In genomic region chr16:5709889-5710288, GRCh38 we compare ENCODE assay signal across 16 cellular contexts.
DNase-seq lines count a peak whose midpoint lies in the region; ATAC-seq, FAIRE-seq and TF ChIP-seq lines count a peak whose summit lies in the region.
"Had no signal": no experiment of that assay in that cellular context is flagged by ENCODE, and none has a peak within 500 bp of the region (broad histone marks: within the 10 kb centered on the region; RNA-seq: fewer than 3 reads in every experiment).

No MANE protein-coding gene starts in this region.

- TF ChIP-seq EP300 in SK-N-SH (IDR thresholded peaks at IDR 0.05; ENCODE audit: borderline replicate concordance in 1 of 2, low read depth in 1 of 2, low read length in 1 of 2) = no peak

- H3K4me1 ChIP-seq in SK-N-SH (ENCODE audit: control insufficient read depth in 1 of 2, insufficient read depth in 2 of 2, low read depth in 1 of 2, low read length in 1 of 2) = no peaks in the 10 kb centered on the region; a peak in 1 of 4 replicates
- no peaks in the 10 kb centered on the region for H3K4me1 ChIP-seq in tibial artery
- H3K4me1 ChIP-seq: gastroesophageal sphincter, suprapubic skin had no signal

- peaks cover 57% of the 10 kb centered on the region for H3K27me3 Mint-ChIP-seq in neural crest cell (ENCODE audit: low read depth)
- no peaks in the 10 kb centered on the region for H3K27me3 Mint-ChIP-seq in activated T-helper 2 cell treated with anti-CD3 and anti-CD28 coated beads, Interferon-gamma antibody, Interleukin-2, Interleukin-4, amounts not matched to agents 10 μg/mL and 5 μg/mL and 100 μg/mL, durations not matched to agents 14 hours and 24 hours and 36 hours (ENCODE audit: low read depth)

- intact Hi-C loops in activated T-helper 2 cell treated with anti-CD3 and anti-CD28 coated beads, Interferon-gamma antibody, Interleukin-2, Interleukin-4, amounts not matched to agents 10 μg/mL and 5 μg/mL and 100 μg/mL, durations not matched to agents 14 hours and 24 hours and 36 hours (cut with micrococcal nuclease) = no loop called here
- intact Hi-C loops in tibial artery (cut with DNase I; ENCODE audit: low total_unique reads) = no loop called here

- no peak overlapping the region for H3K27ac ChIP-seq in SK-N-SH (ENCODE audit: low read depth in 2 of 2, low read length in 1 of 2)
- H3K27ac ChIP-seq in tibial artery = no peak overlapping the region
- H3K27ac ChIP-seq: gastroesophageal sphincter, suprapubic skin had no signal

- no peak overlapping the region for H2AFZ ChIP-seq in SK-N-SH (ENCODE audit: low read depth)

- no peak for TF ChIP-seq RAD21 in SK-N-SH (IDR thresholded peaks at IDR 0.05; ENCODE audit: low read length)

- no peaks in the 10 kb centered on the region for H3K9me2 ChIP-seq in SK-N-SH

- H3K79me2 ChIP-seq in SK-N-SH (ENCODE audit: insufficient read depth) = no peaks in the 10 kb centered on the region

- no peak for DNase-seq in SK-N-SH
- peak; percentile 18 for DNase-seq in NCI-H226
- peak; percentile 64 for DNase-seq in ecto neural progenitor cell (ENCODE audit: low spot score)
- DNase-seq in neural crest cell (ENCODE audit: low read depth, low spot score) = peak; percentile 45
- DNase-seq in activated T-helper 2 cell treated with anti-CD3 and anti-CD28 coated beads, Interferon-gamma antibody, Interleukin-2, Interleukin-4, amounts not matched to agents 10 μg/mL and 5 μg/mL and 100 μg/mL, durations not matched to agents 14 hours and 24 hours and 36 hours (ENCODE audit: low spot score) = no peak
- DNase-seq in tibial artery = no peak
- DNase-seq in D721Med (ENCODE audit: insufficient read length, low spot score) = no peak
- DNase-seq: activated CD8-positive, alpha-beta memory T cell treated with anti-CD3 and anti-CD28 coated beads for 24 hours; kidney; NCI-H1417; NCI-H446 had no signal

- TF ChIP-seq CTCF in SK-N-SH (IDR thresholded peaks at IDR 0.05) (no peak), neural crest cell (conservative IDR thresholded peaks at IDR 0.05) (no peak), tibial artery (IDR thresholded peaks at IDR 0.05) (no peak), D721Med (IDR thresholded peaks at IDR 0.05; ENCODE audit: insufficient read depth, missing control alignments) (no peak)

- no peak overlapping the region for H3K4me2 ChIP-seq in SK-N-SH

- CTCF ChIA-PET in SK-N-SH (lab: Yijun Ruan, JAX) = no interaction called here

- POLR2A ChIA-PET in SK-N-SH (lab: Yijun Ruan, JAX) = no interaction called here

- H3K27me3 ChIP-seq in SK-N-SH (ENCODE audit: insufficient read depth) = no peaks in the 10 kb centered on the region
- no peaks in the 10 kb centered on the region for H3K27me3 ChIP-seq in tibial artery
- H3K27me3 ChIP-seq: suprapubic skin had no signal

- H3K27ac Mint-ChIP-seq in neural crest cell (ENCODE audit: unreplicated experiment) = no peak overlapping the region
- H3K27ac Mint-ChIP-seq in activated T-helper 2 cell treated with anti-CD3 and anti-CD28 coated beads, Interferon-gamma antibody, Interleukin-2, Interleukin-4, amounts not matched to agents 10 μg/mL and 5 μg/mL and 100 μg/mL, durations not matched to agents 14 hours and 24 hours and 36 hours = no peak overlapping the region

- no peak for FAIRE-seq in D721Med (lab: Jason Lieb, UNC)
- FAIRE-seq: A204.1, kidney, TTC549 had no signal

- H3K36me3 ChIP-seq in SK-N-SH (replicated peaks in 1 of 2; ENCODE audit: control insufficient read depth in 1 of 2, insufficient read depth in 2 of 2, low read length in 1 of 2) = no peaks in the 10 kb centered on the region
- H3K36me3 ChIP-seq in tibial artery = no peaks in the 10 kb centered on the region
- H3K36me3 ChIP-seq: gastroesophageal sphincter, suprapubic skin had no signal

- H3K4me3 Mint-ChIP-seq in neural crest cell = no peak overlapping the region
- H3K4me3 Mint-ChIP-seq in activated T-helper 2 cell treated with anti-CD3 and anti-CD28 coated beads, Interferon-gamma antibody, Interleukin-2, Interleukin-4, amounts not matched to agents 10 μg/mL and 5 μg/mL and 100 μg/mL, durations not matched to agents 14 hours and 24 hours and 36 hours (ENCODE audit: low read depth) = no peak overlapping the region

- no peaks in the 10 kb centered on the region for H4K20me1 ChIP-seq in SK-N-SH (ENCODE audit: insufficient read depth)

- ATAC-seq in SK-N-SH treated with all-trans-retinoic acid at 6 μM for 48 hours = no peak
- ATAC-seq: gastroesophageal sphincter had no signal

- no peaks in the 10 kb centered on the region for H3K4me1 Mint-ChIP-seq in neural crest cell
- no peaks in the 10 kb centered on the region for H3K4me1 Mint-ChIP-seq in activated T-helper 2 cell treated with anti-CD3 and anti-CD28 coated beads, Interferon-gamma antibody, Interleukin-2, Interleukin-4, amounts not matched to agents 10 μg/mL and 5 μg/mL and 100 μg/mL, durations not matched to agents 14 hours and 24 hours and 36 hours (ENCODE audit: low read depth)

- H3K9me3 Mint-ChIP-seq in neural crest cell = no peaks in the 10 kb centered on the region
- H3K9me3 Mint-ChIP-seq in activated T-helper 2 cell treated with anti-CD3 and anti-CD28 coated beads, Interferon-gamma antibody, Interleukin-2, Interleukin-4, amounts not matched to agents 10 μg/mL and 5 μg/mL and 100 μg/mL, durations not matched to agents 14 hours and 24 hours and 36 hours = peaks cover 75% of the 10 kb centered on the region

- 49% methylated on average over 6 of the region's 6 CpGs for WGBS in SK-N-SH (ENCODE audit: low lambda C conversion rate)

- H3K4me3 ChIP-seq in SK-N-SH (ENCODE audit: low read depth in 2 of 2, low read length in 1 of 2) (no peak overlapping the region), tibial artery (no peak overlapping the region)
- H3K4me3 ChIP-seq: gastroesophageal sphincter, suprapubic skin had no signal

- no peaks in the 10 kb centered on the region for H3F3A ChIP-seq in SK-N-SH (replicated peaks; ENCODE audit: insufficient read depth)

- H3K9me3 ChIP-seq in SK-N-SH (no peaks in the 10 kb centered on the region), tibial artery (peaks cover 0 to 3% (median 0%) of the 10 kb centered on the region in 3 donors)

- H3K36me3 Mint-ChIP-seq in neural crest cell (ENCODE audit: low read depth) = no peaks in the 10 kb centered on the region
- H3K36me3 Mint-ChIP-seq in activated T-helper 2 cell treated with anti-CD3 and anti-CD28 coated beads, Interferon-gamma antibody, Interleukin-2, Interleukin-4, amounts not matched to agents 10 μg/mL and 5 μg/mL and 100 μg/mL, durations not matched to agents 14 hours and 24 hours and 36 hours (ENCODE audit: low read depth) = no peaks in the 10 kb centered on the region

- no peak overlapping the region for H3K9ac ChIP-seq in SK-N-SH

TF ChIP-seq in SK-N-SH, 30 proteins besides CTCF, POLR2A, EP300 and RAD21:
- TF ChIP-seq NFIC (IDR thresholded peaks at IDR 0.05; ENCODE audit: borderline replicate concordance) = no peak
- TF ChIP-seq, protein P1, sequence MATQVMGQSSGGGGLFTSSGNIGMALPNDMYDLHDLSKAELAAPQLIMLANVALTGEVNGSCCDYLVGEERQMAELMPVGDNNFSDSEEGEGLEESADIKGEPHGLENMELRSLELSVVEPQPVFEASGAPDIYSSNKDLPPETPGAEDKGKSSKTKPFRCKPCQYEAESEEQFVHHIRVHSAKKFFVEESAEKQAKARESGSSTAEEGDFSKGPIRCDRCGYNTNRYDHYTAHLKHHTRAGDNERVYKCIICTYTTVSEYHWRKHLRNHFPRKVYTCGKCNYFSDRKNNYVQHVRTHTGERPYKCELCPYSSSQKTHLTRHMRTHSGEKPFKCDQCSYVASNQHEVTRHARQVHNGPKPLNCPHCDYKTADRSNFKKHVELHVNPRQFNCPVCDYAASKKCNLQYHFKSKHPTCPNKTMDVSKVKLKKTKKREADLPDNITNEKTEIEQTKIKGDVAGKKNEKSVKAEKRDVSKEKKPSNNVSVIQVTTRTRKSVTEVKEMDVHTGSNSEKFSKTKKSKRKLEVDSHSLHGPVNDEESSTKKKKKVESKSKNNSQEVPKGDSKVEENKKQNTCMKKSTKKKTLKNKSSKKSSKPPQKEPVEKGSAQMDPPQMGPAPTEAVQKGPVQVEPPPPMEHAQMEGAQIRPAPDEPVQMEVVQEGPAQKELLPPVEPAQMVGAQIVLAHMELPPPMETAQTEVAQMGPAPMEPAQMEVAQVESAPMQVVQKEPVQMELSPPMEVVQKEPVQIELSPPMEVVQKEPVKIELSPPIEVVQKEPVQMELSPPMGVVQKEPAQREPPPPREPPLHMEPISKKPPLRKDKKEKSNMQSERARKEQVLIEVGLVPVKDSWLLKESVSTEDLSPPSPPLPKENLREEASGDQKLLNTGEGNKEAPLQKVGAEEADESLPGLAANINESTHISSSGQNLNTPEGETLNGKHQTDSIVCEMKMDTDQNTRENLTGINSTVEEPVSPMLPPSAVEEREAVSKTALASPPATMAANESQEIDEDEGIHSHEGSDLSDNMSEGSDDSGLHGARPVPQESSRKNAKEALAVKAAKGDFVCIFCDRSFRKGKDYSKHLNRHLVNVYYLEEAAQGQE (IDR thresholded peaks at IDR 0.05; ENCODE audit: low read depth, low read length) = peak; percentile 76; the same call in 1 of the 2 replicates
- no peak for TF ChIP-seq GATA2 (CRISPR knock-in tag; IDR thresholded peaks at IDR 0.05)
TF ChIP-seq in SK-N-SH: peak in this region for 1.

TF ChIP-seq in SK-N-SH treated with all-trans-retinoic acid at 6 μM for 48 hours, 23 proteins besides CTCF, POLR2A, EP300 and RAD21 (continues in another document):
- no peak for TF ChIP-seq ZNF70 (CRISPR knock-in tag; IDR thresholded peaks at IDR 0.05)
- TF ChIP-seq CSRNP3 (CRISPR knock-in tag; IDR thresholded peaks at IDR 0.05) = no peak

Comparison
In these comparisons a context has a peak if more than half of its experiments do, and no peak if none do; other contexts are left out.
1. DNase-seq: peak in NCI-H226 (single experiment), ecto neural progenitor cell (single experiment) and neural crest cell (single experiment); none in SK-N-SH (single experiment), activated T-helper 2 cell treated with anti-CD3 and anti-CD28 coated beads, Interferon-gamma antibody, Interleukin-2, Interleukin-4, amounts not matched to agents 10 μg/mL and 5 μg/mL and 100 μg/mL, durations not matched to agents 14 hours and 24 hours and 36 hours (single experiment), tibial artery (0 of 2) and D721Med (single experiment).